ENCODE assay signal across 1 cellular context in genomic region chr3:172039352-172040077, GRCh38.
TF ChIP-seq lines count a peak whose summit lies in the region.

FNDC3B (plus strand) TSS chr3:172039578; CDS start chr3:172112480, 72,902 bp downstream.

TF ChIP-seq in H1, 55 proteins besides CTCF, POLR2A, EP300 and RAD21 (continued from another document):
- TF ChIP-seq, protein P1, sequence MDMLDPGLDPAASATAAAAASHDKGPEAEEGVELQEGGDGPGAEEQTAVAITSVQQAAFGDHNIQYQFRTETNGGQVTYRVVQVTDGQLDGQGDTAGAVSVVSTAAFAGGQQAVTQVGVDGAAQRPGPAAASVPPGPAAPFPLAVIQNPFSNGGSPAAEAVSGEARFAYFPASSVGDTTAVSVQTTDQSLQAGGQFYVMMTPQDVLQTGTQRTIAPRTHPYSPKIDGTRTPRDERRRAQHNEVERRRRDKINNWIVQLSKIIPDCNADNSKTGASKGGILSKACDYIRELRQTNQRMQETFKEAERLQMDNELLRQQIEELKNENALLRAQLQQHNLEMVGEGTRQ (IDR thresholded peaks at IDR 0.05; ENCODE audit: low read length): no peak
- TF ChIP-seq TCF12 (IDR thresholded peaks at IDR 0.05; ENCODE audit: low read depth, low read length): 0 out of 2 replicates have a peak, but pooled peaks have one; percentile 27
- TF ChIP-seq CBX5 (IDR thresholded peaks at IDR 0.05; ENCODE audit: low read depth, low read length): no peak
- TF ChIP-seq TEAD4 (IDR thresholded peaks at IDR 0.05; ENCODE audit: low read depth, low read length): peak; percentile 38; the same call in 1 of the 2 replicates
- TF ChIP-seq CREB1 (IDR thresholded peaks at IDR 0.05): peak; percentile 69
- peak; percentile 48; the same call in 1 of the 2 replicates for TF ChIP-seq POLR2AphosphoS5 (IDR thresholded peaks at IDR 0.05; ENCODE audit: low read depth, low read length)
- peak; percentile 8 for TF ChIP-seq NANOG (IDR thresholded peaks at IDR 0.05; ENCODE audit: insufficient read depth, low read depth, low read length, poor library complexity, severe bottlenecking)
- no peak for TF ChIP-seq GABPA (IDR thresholded peaks at IDR 0.05; ENCODE audit: borderline replicate concordance, insufficient read depth, low read length)
- TF ChIP-seq NRF1 (IDR thresholded peaks at IDR 0.05; ENCODE audit: low read depth, low read length): no peak
- no peak for TF ChIP-seq CHD1 (IDR thresholded peaks at IDR 0.05; ENCODE audit: low read depth, low read length)
- peak; percentile 91 for TF ChIP-seq YY1 (IDR thresholded peaks at IDR 0.05; ENCODE audit: low read depth, low read length)
- no peak for TF ChIP-seq BCL11A (IDR thresholded peaks at IDR 0.05; ENCODE audit: low read depth in 2 of 2, low read length in 2 of 2)
- TF ChIP-seq, protein P2, sequence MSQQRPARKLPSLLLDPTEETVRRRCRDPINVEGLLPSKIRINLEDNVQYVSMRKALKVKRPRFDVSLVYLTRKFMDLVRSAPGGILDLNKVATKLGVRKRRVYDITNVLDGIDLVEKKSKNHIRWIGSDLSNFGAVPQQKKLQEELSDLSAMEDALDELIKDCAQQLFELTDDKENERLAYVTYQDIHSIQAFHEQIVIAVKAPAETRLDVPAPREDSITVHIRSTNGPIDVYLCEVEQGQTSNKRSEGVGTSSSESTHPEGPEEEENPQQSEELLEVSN (IDR thresholded peaks at IDR 0.05): no peak
- TF ChIP-seq SP4 (IDR thresholded peaks at IDR 0.05; ENCODE audit: low read length): 0 out of 2 replicates have a peak, but pooled peaks have one; percentile 34
- no peak for TF ChIP-seq KDM1A (IDR thresholded peaks at IDR 0.05; ENCODE audit: borderline replicate concordance, low read length)
- TF ChIP-seq TBP (IDR thresholded peaks at IDR 0.05; ENCODE audit: low read depth, low read length): peak; percentile 90
- TF ChIP-seq SP1 (IDR thresholded peaks at IDR 0.05; ENCODE audit: low read depth, low read length): peak; percentile 85
- TF ChIP-seq FOSL1 (IDR thresholded peaks at IDR 0.05; ENCODE audit: insufficient read depth, low read depth, low read length): no peak
- peak; percentile 62; the same call in 1 of the 2 replicates for TF ChIP-seq MAX (IDR thresholded peaks at IDR 0.05)
- TF ChIP-seq PHF8 (conservative IDR thresholded peaks at IDR 0.05; ENCODE audit: low read depth, low read length): peak; percentile 67; the same call in 1 of the 2 replicates
- no peak for TF ChIP-seq CTBP2 (IDR thresholded peaks at IDR 0.05; ENCODE audit: borderline replicate concordance, insufficient read depth, insufficient read length, low read length)
- peak; percentile 86 for TF ChIP-seq ASH2L (IDR thresholded peaks at IDR 0.05; ENCODE audit: low read length)
- TF ChIP-seq CHD7 (IDR thresholded peaks at IDR 0.05; ENCODE audit: insufficient replicate concordance, low read length): peak; percentile 100
- no peak for TF ChIP-seq CEBPB (IDR thresholded peaks at IDR 0.05; ENCODE audit: low read depth, low read length)
- TF ChIP-seq TAF1 (IDR thresholded peaks at IDR 0.05; ENCODE audit: low read depth, low read length): peak; percentile 89
- TF ChIP-seq SIN3A (conservative IDR thresholded peaks at IDR 0.05 in 1 of 2, IDR thresholded peaks at IDR 0.05 in 1 of 2; ENCODE audit: low read depth in 1 of 2, low read length in 2 of 2): peak; percentile 17 to 90; a peak in 3 of 4 replicates
- TF ChIP-seq RBBP5 (IDR thresholded peaks at IDR 0.05; ENCODE audit: borderline replicate concordance, low read depth, low read length): peak; percentile 48; the same call in 1 of the 2 replicates
- no peak for TF ChIP-seq RNF2 (IDR thresholded peaks at IDR 0.05; ENCODE audit: borderline replicate concordance, low read depth, low read length, missing control alignments, poor library complexity, severe bottlenecking)
- no peak for TF ChIP-seq SIRT6 (IDR thresholded peaks at IDR 0.05; ENCODE audit: low read length)
- no peak for TF ChIP-seq GTF2F1 (IDR thresholded peaks at IDR 0.05; ENCODE audit: borderline replicate concordance, low read depth, low read length)
- TF ChIP-seq TAF7 (optimal IDR thresholded peaks at IDR 0.05; ENCODE audit: borderline replicate concordance, low read depth, low read length): no peak
